Comparison of ENCODE assay signal across 1 cellular context in the genomic region with DNA sequence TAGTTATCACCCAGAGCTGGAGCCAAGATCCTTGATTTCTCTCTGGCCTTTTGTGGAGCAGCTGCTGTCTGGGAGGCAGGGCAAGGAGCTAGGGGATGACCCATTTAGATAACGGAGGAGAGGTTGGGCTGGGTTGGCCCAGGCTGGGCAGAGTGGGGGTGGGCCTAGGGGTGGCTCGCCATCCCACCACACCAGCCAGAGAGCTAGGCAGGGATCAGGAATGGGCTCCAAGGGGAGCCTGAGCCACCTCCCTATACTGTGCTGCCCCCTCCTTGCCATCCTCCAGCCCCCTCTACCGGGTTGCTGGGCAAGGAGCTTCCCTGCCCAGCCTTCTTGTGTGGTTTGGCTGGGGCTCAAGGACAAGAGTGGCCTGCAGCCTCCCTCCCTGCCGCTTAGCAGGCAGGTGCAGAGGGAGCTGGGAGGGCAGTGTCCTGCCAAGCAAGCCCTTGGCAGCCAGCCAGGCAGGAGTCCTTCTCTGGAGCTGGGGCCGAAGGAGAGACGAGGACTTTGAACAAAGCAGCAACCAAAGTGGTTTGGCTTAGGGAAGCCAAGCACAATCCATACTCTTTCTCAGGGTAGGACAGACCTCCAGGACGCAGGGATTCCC.
TF ChIP-seq lines count a peak whose summit lies in the region.

No MANE protein-coding gene starts in this region.

TF ChIP-seq in HepG2, 621 proteins besides CTCF, POLR2A, EP300 and RAD21 (continued from another document and continues in another):
- TF ChIP-seq, protein P1, sequence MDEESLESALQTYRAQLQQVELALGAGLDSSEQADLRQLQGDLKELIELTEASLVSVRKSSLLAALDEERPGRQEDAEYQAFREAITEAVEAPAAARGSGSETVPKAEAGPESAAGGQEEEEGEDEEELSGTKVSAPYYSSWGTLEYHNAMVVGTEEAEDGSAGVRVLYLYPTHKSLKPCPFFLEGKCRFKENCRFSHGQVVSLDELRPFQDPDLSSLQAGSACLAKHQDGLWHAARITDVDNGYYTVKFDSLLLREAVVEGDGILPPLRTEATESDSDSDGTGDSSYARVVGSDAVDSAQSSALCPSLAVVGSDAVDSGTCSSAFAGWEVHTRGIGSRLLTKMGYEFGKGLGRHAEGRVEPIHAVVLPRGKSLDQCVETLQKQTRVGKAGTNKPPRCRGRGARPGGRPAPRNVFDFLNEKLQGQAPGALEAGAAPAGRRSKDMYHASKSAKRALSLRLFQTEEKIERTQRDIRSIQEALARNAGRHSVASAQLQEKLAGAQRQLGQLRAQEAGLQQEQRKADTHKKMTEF (CRISPR knock-in tag; IDR thresholded peaks at IDR 0.05): peak; percentile 2; the same call in 1 of the 2 replicates
- TF ChIP-seq ZNF33B (CRISPR knock-in tag; IDR thresholded peaks at IDR 0.05) (no peak), HOXA3 (CRISPR knock-in tag; IDR thresholded peaks at IDR 0.05) (peak; percentile 33; the same call in 1 of the 2 replicates), HNF4A (CRISPR knock-in tag; IDR thresholded peaks at IDR 0.05) (peak; percentile 78), ZSCAN20 (CRISPR knock-in tag; IDR thresholded peaks at IDR 0.05; ENCODE audit: borderline replicate concordance) (no peak), RBM22 (optimal IDR thresholded peaks at IDR 0.05; ENCODE audit: low read length) (no peak), NCOA1 (CRISPR knock-in tag; IDR thresholded peaks at IDR 0.05) (0 out of 2 replicates have a peak, but pooled peaks have one; percentile 65), PITX1 (CRISPR knock-in tag; IDR thresholded peaks at IDR 0.05) (0 out of 2 replicates have a peak, but pooled peaks have one; percentile 16), ZMYM4 (CRISPR knock-in tag; IDR thresholded peaks at IDR 0.05) (peak; percentile 64; the same call in 1 of the 2 replicates), POLR2G (IDR thresholded peaks at IDR 0.05; ENCODE audit: low read depth, low read length) (no peak; the same call in 1 of the 2 replicates), ZNF572 (CRISPR knock-in tag; IDR thresholded peaks at IDR 0.05) (no peak), ELF3 (CRISPR knock-in tag; IDR thresholded peaks at IDR 0.05) (0 out of 2 replicates have a peak, but pooled peaks have one; percentile 27), TCF12 (IDR thresholded peaks at IDR 0.05) (no peak), TCF12 (CRISPR knock-in tag; IDR thresholded peaks at IDR 0.05) (no peak), ZNF720 (CRISPR knock-in tag; IDR thresholded peaks at IDR 0.05) (no peak), MED8 (CRISPR knock-in tag; IDR thresholded peaks at IDR 0.05; ENCODE audit: insufficient replicate concordance) (no peak), HDAC1 (CRISPR knock-in tag; IDR thresholded peaks at IDR 0.05) (0 out of 2 replicates have a peak, but pooled peaks have one; percentile 18), ZSCAN22 (CRISPR knock-in tag; IDR thresholded peaks at IDR 0.05) (no peak), DPF2 (CRISPR knock-in tag; IDR thresholded peaks at IDR 0.05; ENCODE audit: borderline replicate concordance, low read depth) (no peak; the same call in 1 of the 2 replicates), SOX13 (IDR thresholded peaks at IDR 0.05) (no peak), SOX13 (CRISPR knock-in tag; conservative IDR thresholded peaks at IDR 0.05 in 1 of 2, IDR thresholded peaks at IDR 0.05 in 1 of 2) (peak in 1 of 2 experiments; percentile 51; a peak in 2 of 4 replicates), IRX3 (CRISPR knock-in tag; IDR thresholded peaks at IDR 0.05; ENCODE audit: borderline replicate concordance, low read depth) (no peak), HNRNPLL (IDR thresholded peaks at IDR 0.05; ENCODE audit: low read depth, low read length, poor library complexity, severe bottlenecking) (no peak), HNRNPL (IDR thresholded peaks at IDR 0.05; ENCODE audit: low read depth, low read length) (peak; percentile 83), SAP130 (CRISPR knock-in tag; IDR thresholded peaks at IDR 0.05; ENCODE audit: low read depth) (peak; percentile 28; the same call in 1 of the 2 replicates), STAT5B (CRISPR knock-in tag; IDR thresholded peaks at IDR 0.05) (no peak), ZNF30 (CRISPR knock-in tag; IDR thresholded peaks at IDR 0.05) (no peak), TEAD3 (CRISPR knock-in tag; optimal IDR thresholded peaks at IDR 0.05; ENCODE audit: borderline replicate concordance) (no peak), ZSCAN9 (CRISPR knock-in tag; IDR thresholded peaks at IDR 0.05; ENCODE audit: borderline replicate concordance) (no peak), RELA (CRISPR knock-in tag; IDR thresholded peaks at IDR 0.05) (no peak), ZNF331 (CRISPR knock-in tag; IDR thresholded peaks at IDR 0.05) (peak; percentile 63; the same call in 1 of the 2 replicates), CBFB (CRISPR knock-in tag; IDR thresholded peaks at IDR 0.05) (peak; percentile 44; the same call in 1 of the 2 replicates), ZNF326 (CRISPR knock-in tag; IDR thresholded peaks at IDR 0.05; ENCODE audit: borderline replicate concordance) (no peak), SP140L (CRISPR knock-in tag; IDR thresholded peaks at IDR 0.05; ENCODE audit: borderline replicate concordance) (no peak), NR2C2 (CRISPR knock-in tag; IDR thresholded peaks at IDR 0.05; ENCODE audit: borderline replicate concordance) (0 out of 2 replicates have a peak, but pooled peaks have one; percentile 11), BORCS8-MEF2B (CRISPR knock-in tag; IDR thresholded peaks at IDR 0.05) (no peak), ZNF10 (CRISPR knock-in tag; IDR thresholded peaks at IDR 0.05; ENCODE audit: borderline replicate concordance, low read depth) (no peak), ZBTB7A (CRISPR knock-in tag; IDR thresholded peaks at IDR 0.05) (no peak), GZF1 (CRISPR knock-in tag; IDR thresholded peaks at IDR 0.05) (no peak), SALL1 (CRISPR knock-in tag; IDR thresholded peaks at IDR 0.05) (0 out of 2 replicates have a peak, but pooled peaks have one; percentile 15), ZNF20 (CRISPR knock-in tag; IDR thresholded peaks at IDR 0.05) (no peak), BHLHE40 (IDR thresholded peaks at IDR 0.05; ENCODE audit: low read length) (no peak), ZNF556 (CRISPR knock-in tag; IDR thresholded peaks at IDR 0.05; ENCODE audit: borderline replicate concordance) (0 out of 2 replicates have a peak, but pooled peaks have one; percentile 68), ZNF484 (CRISPR knock-in tag; IDR thresholded peaks at IDR 0.05; ENCODE audit: borderline replicate concordance, low read depth) (no peak), ZNF879 (CRISPR knock-in tag; IDR thresholded peaks at IDR 0.05) (no peak)
- TF ChIP-seq, protein P2, sequence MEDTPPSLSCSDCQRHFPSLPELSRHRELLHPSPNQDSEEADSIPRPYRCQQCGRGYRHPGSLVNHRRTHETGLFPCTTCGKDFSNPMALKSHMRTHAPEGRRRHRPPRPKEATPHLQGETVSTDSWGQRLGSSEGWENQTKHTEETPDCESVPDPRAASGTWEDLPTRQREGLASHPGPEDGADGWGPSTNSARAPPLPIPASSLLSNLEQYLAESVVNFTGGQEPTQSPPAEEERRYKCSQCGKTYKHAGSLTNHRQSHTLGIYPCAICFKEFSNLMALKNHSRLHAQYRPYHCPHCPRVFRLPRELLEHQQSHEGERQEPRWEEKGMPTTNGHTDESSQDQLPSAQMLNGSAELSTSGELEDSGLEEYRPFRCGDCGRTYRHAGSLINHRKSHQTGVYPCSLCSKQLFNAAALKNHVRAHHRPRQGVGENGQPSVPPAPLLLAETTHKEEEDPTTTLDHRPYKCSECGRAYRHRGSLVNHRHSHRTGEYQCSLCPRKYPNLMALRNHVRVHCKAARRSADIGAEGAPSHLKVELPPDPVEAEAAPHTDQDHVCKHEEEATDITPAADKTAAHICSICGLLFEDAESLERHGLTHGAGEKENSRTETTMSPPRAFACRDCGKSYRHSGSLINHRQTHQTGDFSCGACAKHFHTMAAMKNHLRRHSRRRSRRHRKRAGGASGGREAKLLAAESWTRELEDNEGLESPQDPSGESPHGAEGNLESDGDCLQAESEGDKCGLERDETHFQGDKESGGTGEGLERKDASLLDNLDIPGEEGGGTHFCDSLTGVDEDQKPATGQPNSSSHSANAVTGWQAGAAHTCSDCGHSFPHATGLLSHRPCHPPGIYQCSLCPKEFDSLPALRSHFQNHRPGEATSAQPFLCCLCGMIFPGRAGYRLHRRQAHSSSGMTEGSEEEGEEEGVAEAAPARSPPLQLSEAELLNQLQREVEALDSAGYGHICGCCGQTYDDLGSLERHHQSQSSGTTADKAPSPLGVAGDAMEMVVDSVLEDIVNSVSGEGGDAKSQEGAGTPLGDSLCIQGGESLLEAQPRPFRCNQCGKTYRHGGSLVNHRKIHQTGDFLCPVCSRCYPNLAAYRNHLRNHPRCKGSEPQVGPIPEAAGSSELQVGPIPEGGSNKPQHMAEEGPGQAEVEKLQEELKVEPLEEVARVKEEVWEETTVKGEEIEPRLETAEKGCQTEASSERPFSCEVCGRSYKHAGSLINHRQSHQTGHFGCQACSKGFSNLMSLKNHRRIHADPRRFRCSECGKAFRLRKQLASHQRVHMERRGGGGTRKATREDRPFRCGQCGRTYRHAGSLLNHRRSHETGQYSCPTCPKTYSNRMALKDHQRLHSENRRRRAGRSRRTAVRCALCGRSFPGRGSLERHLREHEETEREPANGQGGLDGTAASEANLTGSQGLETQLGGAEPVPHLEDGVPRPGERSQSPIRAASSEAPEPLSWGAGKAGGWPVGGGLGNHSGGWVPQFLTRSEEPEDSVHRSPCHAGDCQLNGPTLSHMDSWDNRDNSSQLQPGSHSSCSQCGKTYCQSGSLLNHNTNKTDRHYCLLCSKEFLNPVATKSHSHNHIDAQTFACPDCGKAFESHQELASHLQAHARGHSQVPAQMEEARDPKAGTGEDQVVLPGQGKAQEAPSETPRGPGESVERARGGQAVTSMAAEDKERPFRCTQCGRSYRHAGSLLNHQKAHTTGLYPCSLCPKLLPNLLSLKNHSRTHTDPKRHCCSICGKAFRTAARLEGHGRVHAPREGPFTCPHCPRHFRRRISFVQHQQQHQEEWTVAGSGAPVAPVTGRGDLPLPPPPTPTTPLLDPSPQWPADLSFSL (CRISPR knock-in tag; IDR thresholded peaks at IDR 0.05): no peak
- TF ChIP-seq, protein P3, sequence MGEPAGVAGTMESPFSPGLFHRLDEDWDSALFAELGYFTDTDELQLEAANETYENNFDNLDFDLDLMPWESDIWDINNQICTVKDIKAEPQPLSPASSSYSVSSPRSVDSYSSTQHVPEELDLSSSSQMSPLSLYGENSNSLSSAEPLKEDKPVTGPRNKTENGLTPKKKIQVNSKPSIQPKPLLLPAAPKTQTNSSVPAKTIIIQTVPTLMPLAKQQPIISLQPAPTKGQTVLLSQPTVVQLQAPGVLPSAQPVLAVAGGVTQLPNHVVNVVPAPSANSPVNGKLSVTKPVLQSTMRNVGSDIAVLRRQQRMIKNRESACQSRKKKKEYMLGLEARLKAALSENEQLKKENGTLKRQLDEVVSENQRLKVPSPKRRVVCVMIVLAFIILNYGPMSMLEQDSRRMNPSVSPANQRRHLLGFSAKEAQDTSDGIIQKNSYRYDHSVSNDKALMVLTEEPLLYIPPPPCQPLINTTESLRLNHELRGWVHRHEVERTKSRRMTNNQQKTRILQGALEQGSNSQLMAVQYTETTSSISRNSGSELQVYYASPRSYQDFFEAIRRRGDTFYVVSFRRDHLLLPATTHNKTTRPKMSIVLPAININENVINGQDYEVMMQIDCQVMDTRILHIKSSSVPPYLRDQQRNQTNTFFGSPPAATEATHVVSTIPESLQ (CRISPR knock-in tag; conservative IDR thresholded peaks at IDR 0.05): no peak
- TF ChIP-seq, protein P4, sequence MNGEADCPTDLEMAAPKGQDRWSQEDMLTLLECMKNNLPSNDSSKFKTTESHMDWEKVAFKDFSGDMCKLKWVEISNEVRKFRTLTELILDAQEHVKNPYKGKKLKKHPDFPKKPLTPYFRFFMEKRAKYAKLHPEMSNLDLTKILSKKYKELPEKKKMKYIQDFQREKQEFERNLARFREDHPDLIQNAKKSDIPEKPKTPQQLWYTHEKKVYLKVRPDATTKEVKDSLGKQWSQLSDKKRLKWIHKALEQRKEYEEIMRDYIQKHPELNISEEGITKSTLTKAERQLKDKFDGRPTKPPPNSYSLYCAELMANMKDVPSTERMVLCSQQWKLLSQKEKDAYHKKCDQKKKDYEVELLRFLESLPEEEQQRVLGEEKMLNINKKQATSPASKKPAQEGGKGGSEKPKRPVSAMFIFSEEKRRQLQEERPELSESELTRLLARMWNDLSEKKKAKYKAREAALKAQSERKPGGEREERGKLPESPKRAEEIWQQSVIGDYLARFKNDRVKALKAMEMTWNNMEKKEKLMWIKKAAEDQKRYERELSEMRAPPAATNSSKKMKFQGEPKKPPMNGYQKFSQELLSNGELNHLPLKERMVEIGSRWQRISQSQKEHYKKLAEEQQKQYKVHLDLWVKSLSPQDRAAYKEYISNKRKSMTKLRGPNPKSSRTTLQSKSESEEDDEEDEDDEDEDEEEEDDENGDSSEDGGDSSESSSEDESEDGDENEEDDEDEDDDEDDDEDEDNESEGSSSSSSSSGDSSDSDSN (CRISPR knock-in tag; IDR thresholded peaks at IDR 0.05): peak; percentile 17; the same call in 1 of the 2 replicates
- TF ChIP-seq, protein P5, sequence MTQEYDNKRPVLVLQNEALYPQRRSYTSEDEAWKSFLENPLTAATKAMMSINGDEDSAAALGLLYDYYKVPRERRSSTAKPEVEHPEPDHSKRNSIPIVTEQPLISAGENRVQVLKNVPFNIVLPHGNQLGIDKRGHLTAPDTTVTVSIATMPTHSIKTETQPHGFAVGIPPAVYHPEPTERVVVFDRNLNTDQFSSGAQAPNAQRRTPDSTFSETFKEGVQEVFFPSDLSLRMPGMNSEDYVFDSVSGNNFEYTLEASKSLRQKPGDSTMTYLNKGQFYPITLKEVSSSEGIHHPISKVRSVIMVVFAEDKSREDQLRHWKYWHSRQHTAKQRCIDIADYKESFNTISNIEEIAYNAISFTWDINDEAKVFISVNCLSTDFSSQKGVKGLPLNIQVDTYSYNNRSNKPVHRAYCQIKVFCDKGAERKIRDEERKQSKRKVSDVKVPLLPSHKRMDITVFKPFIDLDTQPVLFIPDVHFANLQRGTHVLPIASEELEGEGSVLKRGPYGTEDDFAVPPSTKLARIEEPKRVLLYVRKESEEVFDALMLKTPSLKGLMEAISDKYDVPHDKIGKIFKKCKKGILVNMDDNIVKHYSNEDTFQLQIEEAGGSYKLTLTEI (CRISPR knock-in tag; conservative IDR thresholded peaks at IDR 0.05): no peak
- TF ChIP-seq, protein P6, sequence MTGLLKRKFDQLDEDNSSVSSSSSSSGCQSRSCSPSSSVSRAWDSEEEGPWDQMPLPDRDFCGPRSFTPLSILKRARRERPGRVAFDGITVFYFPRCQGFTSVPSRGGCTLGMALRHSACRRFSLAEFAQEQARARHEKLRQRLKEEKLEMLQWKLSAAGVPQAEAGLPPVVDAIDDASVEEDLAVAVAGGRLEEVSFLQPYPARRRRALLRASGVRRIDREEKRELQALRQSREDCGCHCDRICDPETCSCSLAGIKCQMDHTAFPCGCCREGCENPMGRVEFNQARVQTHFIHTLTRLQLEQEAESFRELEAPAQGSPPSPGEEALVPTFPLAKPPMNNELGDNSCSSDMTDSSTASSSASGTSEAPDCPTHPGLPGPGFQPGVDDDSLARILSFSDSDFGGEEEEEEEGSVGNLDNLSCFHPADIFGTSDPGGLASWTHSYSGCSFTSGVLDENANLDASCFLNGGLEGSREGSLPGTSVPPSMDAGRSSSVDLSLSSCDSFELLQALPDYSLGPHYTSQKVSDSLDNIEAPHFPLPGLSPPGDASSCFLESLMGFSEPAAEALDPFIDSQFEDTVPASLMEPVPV (CRISPR knock-in tag; IDR thresholded peaks at IDR 0.05): no peak
